Comparison of ENCODE assay signal across 9 cellular contexts in the genomic region with DNA sequence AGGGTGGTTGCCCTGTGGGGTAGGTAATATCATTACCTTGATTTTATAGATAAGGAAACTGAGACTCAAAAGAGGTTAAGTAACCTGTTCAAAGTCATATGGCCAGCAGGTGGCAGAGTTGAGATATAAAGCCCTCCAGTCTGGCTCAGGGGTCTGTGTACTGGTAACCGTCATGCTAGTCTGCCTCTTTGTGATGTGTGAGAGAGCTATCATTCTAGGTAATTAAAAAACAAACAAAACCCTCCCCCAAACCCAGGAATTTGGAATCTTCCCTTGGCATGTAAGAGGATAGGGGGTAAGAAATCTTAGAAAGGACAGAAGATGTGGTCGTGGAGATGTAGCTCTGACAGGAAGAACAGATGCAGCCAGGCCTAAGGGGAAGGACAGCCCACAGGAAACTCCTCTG.
DNase-seq lines count a peak whose midpoint lies in the region; ATAC-seq and TF ChIP-seq lines count a peak whose summit lies in the region.
"Had no signal": no experiment of that assay in that cellular context is flagged by ENCODE, and none has a peak within 500 bp of the region (broad histone marks: within the 10 kb centered on the region; RNA-seq: fewer than 3 reads in every experiment).

No MANE protein-coding gene starts in this region.

- no peak overlapping the region for H3K4me3 Mint-ChIP-seq in memory B cell

- H3K4me1 ChIP-seq in mammary epithelial cell (ENCODE audit: insufficient read depth, low read length): no peaks in the 10 kb centered on the region
- H3K4me1 ChIP-seq: parathyroid adenoma had no signal

- no peak overlapping the region for H2AFZ ChIP-seq in mammary epithelial cell (ENCODE audit: low read depth, low read length)
- H2AFZ ChIP-seq: parathyroid adenoma had no signal

- H3K79me2 ChIP-seq in mammary epithelial cell (ENCODE audit: insufficient read depth, low read length): no peaks in the 10 kb centered on the region
- H3K79me2 ChIP-seq: parathyroid adenoma had no signal

- no peaks in the 10 kb centered on the region for H4K20me1 ChIP-seq in mammary epithelial cell (ENCODE audit: insufficient read depth, low read length)

- TF ChIP-seq CTCF in GM12875 (IDR thresholded peaks at IDR 0.05; ENCODE audit: borderline replicate concordance, insufficient read depth, low read depth, low read length) (peak; percentile 48; the same call in 1 of the 2 replicates), mammary epithelial cell (conservative IDR thresholded peaks at IDR 0.05 in 1 of 2, IDR thresholded peaks at IDR 0.05 in 1 of 2; ENCODE audit: extremely low read depth in 1 of 2, insufficient read depth in 1 of 2, low read depth in 1 of 2, low read length in 2 of 2) (peak; percentile 40 to 54)

- peaks cover 10% of the 10 kb centered on the region for H3K27me3 Mint-ChIP-seq in memory B cell

- H3K4me2 ChIP-seq in mammary epithelial cell (ENCODE audit: insufficient read depth, low read depth, low read length): no peak overlapping the region

- H3K27ac Mint-ChIP-seq in memory B cell: no peak overlapping the region

- H3K36me3 ChIP-seq in mammary epithelial cell (ENCODE audit: insufficient read depth, low read length): no peaks in the 10 kb centered on the region

- peak; percentile 66 for DNase-seq in A172 (ENCODE audit: low spot score)
- peak; percentile 15 to 82 (median 43) for DNase-seq in NCI-H1417 (lab: John Stamatoyannopoulos, UW)
- peak; percentile 11 for DNase-seq in T1000 (lab: John Stamatoyannopoulos, UW)
- no peak for DNase-seq in mammary epithelial cell
- DNase-seq in memory B cell (ENCODE audit: low spot score in 2 of 2): peak; percentile 10 to 25
- DNase-seq in stimulated activated CD8-positive, alpha-beta memory T cell treated with anti-CD3 and anti-CD28 coated beads, Interleukin-7, amount 100 ng/mL, for 48 hours (ENCODE audit: extremely low read depth in 1 of 2, low read depth in 1 of 2): peak; percentile 30 to 69

- CTCF ChIA-PET in mammary epithelial cell (lab: Charles Lee; ENCODE audit: low non-redundant PET): interaction anchor here (0.5 to 0.6 kb wide), 2 partner anchors 490 to 1816 kb away, joined by 3 to 9 read pairs; no protein-coding TSS in a partner anchor

- no TSS peak for BruUV-seq in mammary epithelial cell (replicated peaks; lab: Mats Ljungman, UMichigan)

- in situ Hi-C loops in mammary epithelial cell (cut with MboI; ENCODE audit: low sequenced_read_pairs in 2 of 2): no loop called here

- H3K9me3 Mint-ChIP-seq in memory B cell: no peaks in the 10 kb centered on the region

- intact Hi-C loops in mammary epithelial cell (cut with micrococcal nuclease): loop anchor here (1.0 to 5.0 kb wide), 3 partner anchors 116 to 1329 kb away; no protein-coding TSS in a partner anchor

- ATAC-seq in memory B cell (ENCODE audit: low read depth) (no peak), GM21529 (IDR thresholded peaks at IDR 0.05; ENCODE audit: unreplicated experiment) (no peak)

- no peak overlapping the region for H3K27ac ChIP-seq in mammary epithelial cell (ENCODE audit: insufficient read depth, low read depth, low read length)
- H3K27ac ChIP-seq: parathyroid adenoma had no signal

- no peaks in the 10 kb centered on the region for H3K9me3 ChIP-seq in mammary epithelial cell (replicated peaks; ENCODE audit: insufficient read depth, low read length)

- 20% methylated on average over 2 of the region's 2 CpGs for WGBS in mammary epithelial cell (ENCODE audit: low coverage, missing lambda C conversion rate)

- H3K27me3 ChIP-seq in mammary epithelial cell (ENCODE audit: insufficient read depth, low read length): no peaks in the 10 kb centered on the region

- H3K4me1 Mint-ChIP-seq in memory B cell: no peaks in the 10 kb centered on the region

- H3K4me3 ChIP-seq in GM12875 (ENCODE audit: low read depth, low read length): no peak overlapping the region
- H3K4me3 ChIP-seq in mammary epithelial cell (replicated peaks in 1 of 3; ENCODE audit: insufficient read depth in 1 of 3, low read depth in 2 of 3, low read length in 3 of 3): no peak overlapping the region

- no peaks in the 10 kb centered on the region for H3K36me3 Mint-ChIP-seq in memory B cell

- dilution Hi-C loops in mammary epithelial cell (cut with HindIII; ENCODE audit: low sequenced_read_pairs): no loop called here

- H3K9ac ChIP-seq in mammary epithelial cell (ENCODE audit: insufficient read depth, low read length): no peak overlapping the region
- H3K9ac ChIP-seq: parathyroid adenoma had no signal
